8 cellular contexts compared by ENCODE assay signal in the genomic region with DNA sequence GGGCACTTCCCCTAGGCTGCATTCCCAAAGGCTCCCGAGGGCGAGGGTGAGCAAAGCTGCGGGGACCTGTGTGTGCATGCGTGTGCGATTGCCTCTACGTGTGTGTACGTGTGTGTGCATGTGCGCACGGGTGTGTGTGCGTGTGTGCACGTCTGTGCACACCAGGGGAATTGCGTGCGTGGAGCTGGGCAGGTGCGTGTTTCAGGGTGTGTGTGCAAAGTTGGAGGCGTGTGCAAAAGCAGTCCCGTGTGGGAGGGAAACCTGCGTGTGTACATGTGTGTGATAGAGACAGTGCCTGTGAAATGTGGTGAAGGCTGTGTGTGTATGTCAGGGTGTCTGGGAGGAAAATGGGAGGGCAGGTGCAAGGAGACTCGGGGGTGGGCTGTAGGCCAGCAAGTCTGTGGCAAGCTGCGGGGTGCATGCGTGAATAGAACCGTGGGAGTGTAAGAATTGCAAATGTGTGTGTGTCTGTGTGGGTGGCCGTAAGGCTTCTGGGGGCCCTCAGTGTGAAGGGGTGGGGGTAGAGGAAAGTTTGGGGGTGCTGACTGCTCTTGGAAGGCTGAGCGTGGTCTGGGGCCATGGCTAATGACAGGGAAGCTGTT. TPM values are rescaled to one million over a fixed set of nuclear protein-coding genes. Genes with fewer than 3 reads are reported as not detected.
DNase-seq lines count a peak whose midpoint lies in the region; ATAC-seq, FAIRE-seq and TF ChIP-seq lines count a peak whose summit lies in the region.

No MANE protein-coding gene starts in this region.

- H3K4me1 ChIP-seq in muscle layer of duodenum (ENCODE audit: control insufficient read depth in 1 of 2, insufficient read depth in 2 of 2, low read length in 2 of 2) (peaks cover 0 to 21% of the 10 kb centered on the region in 2 donors), OCI-LY7 (ENCODE audit: insufficient read depth, low read length, poor library complexity, severe bottlenecking) (peaks cover 3% of the 10 kb centered on the region)

- H3K36me3 ChIP-seq in bronchial epithelial cell (ENCODE audit: control insufficient read depth, insufficient read depth, low read length) (no peaks in the 10 kb centered on the region), muscle layer of duodenum (ENCODE audit: control insufficient read depth in 1 of 2, insufficient read depth in 2 of 2, low read length in 2 of 2) (no peaks in the 10 kb centered on the region), OCI-LY7 (ENCODE audit: insufficient read depth, low read length) (no peaks in the 10 kb centered on the region)

- H3K9me2 ChIP-seq in OCI-LY7 (ENCODE audit: insufficient read depth, low read length) = no peaks in the 10 kb centered on the region

- DNase-seq in bronchial epithelial cell (ENCODE audit: low read depth) (no peak), GOT3 (lab: John Stamatoyannopoulos, UW) (no peak), OCI-LY7 (ENCODE audit: low spot score) (no peak), SHP77 (lab: John Stamatoyannopoulos, UW) (no peak), NCI-H345 treated with DMSO at 0.1 percent for 48 hours (lab: John Stamatoyannopoulos, UW; ENCODE audit: unreplicated experiment) (no peak)

- ATAC-seq in HG02642 (IDR thresholded peaks at IDR 0.05; ENCODE audit: poor library complexity, unreplicated experiment) = peak; percentile 14

- no peak for FAIRE-seq in bronchial epithelial cell (lab: Jason Lieb, UNC)

- no peaks in the 10 kb centered on the region for H4K20me1 ChIP-seq in OCI-LY7 (ENCODE audit: insufficient read depth, low read length)

- H3K79me2 ChIP-seq in OCI-LY7 (ENCODE audit: insufficient read depth, low read depth, low read length) = no peaks in the 10 kb centered on the region

- POLR2A ChIA-PET in OCI-LY7 (lab: Charles Lee) = no interaction called here

- H3K27ac ChIP-seq in 22Rv1 (peak overlapping the region; percentile 91), muscle layer of duodenum (ENCODE audit: low read length) (no peak overlapping the region), OCI-LY7 (ENCODE audit: low read depth, low read length, poor library complexity, severe bottlenecking) (no peak overlapping the region)

- no peaks in the 10 kb centered on the region for H3K9me3 ChIP-seq in muscle layer of duodenum (ENCODE audit: control insufficient read depth in 1 of 2, low read length in 2 of 2)
- no peaks in the 10 kb centered on the region for H3K9me3 ChIP-seq in OCI-LY7 (ENCODE audit: low read length)

- TF ChIP-seq CTCF in 22Rv1 (IDR thresholded peaks at IDR 0.05) (no peak), bronchial epithelial cell (IDR thresholded peaks at IDR 0.05; ENCODE audit: insufficient read depth, low read length, severe bottlenecking) (no peak), OCI-LY7 (conservative IDR thresholded peaks at IDR 0.05; ENCODE audit: low read length) (no peak)

- no TSS peak for BruUV-seq in OCI-LY7 (replicated peaks; lab: Mats Ljungman, UMichigan)

- H3K27me3 ChIP-seq in bronchial epithelial cell (ENCODE audit: control insufficient read depth, insufficient read depth, low read length) (peaks cover 1% of the 10 kb centered on the region), muscle layer of duodenum (ENCODE audit: low read depth, low read length) (no peaks in the 10 kb centered on the region)

- no peak overlapping the region for H3K4me2 ChIP-seq in OCI-LY7 (ENCODE audit: low read length)

- H2AFZ ChIP-seq in OCI-LY7 (ENCODE audit: low read length) = no peak overlapping the region

- H3K4me3 ChIP-seq in bronchial epithelial cell (ENCODE audit: low read depth, low read length) (peak overlapping the region; percentile 1), muscle layer of duodenum (ENCODE audit: low read depth in 1 of 2, low read length in 2 of 2) (peak overlapping the region; percentile 59 to 81), OCI-LY7 (ENCODE audit: low read depth, low read length, poor library complexity, severe bottlenecking) (no peak overlapping the region)

- CTCF ChIA-PET in OCI-LY7 (lab: Charles Lee; ENCODE audit: unreplicated experiment) = no interaction called here

- intact Hi-C loops in OCI-LY7 (cut with micrococcal nuclease; ENCODE audit: unreplicated experiment) = loop anchor here (5.0 kb wide), 1 partner anchor 451 kb away; no protein-coding TSS in a partner anchor

RNA-seq across cellular contexts. Expression of a gene that starts 0.5 kb away (rescaled TPM):
- total RNA-seq in bronchial epithelial cell (under 0.01 and 0.13 TPM in 2 replicates), OCI-LY7 (2022) (not detected in 2 replicates)
- not detected in 2 replicates for total RNA-seq in OCI-LY7 (2014; rRNA removed; shearing (Covaris generic))

RNA-seq across cellular contexts. Expression of a gene that starts 21.7 kb away (rescaled TPM):
- 184 and 378 TPM in 2 replicates for total RNA-seq in bronchial epithelial cell
- total RNA-seq in OCI-LY7 (2014; rRNA removed; shearing (Covaris generic)) = not detected in 2 replicates
- not detected in 2 replicates for total RNA-seq in OCI-LY7 (2022)

Comparison
In these comparisons a context has a peak if more than half of its experiments do, and no peak if none do; other contexts are left out.
1. RNA of a gene that starts 21.7 kb away (total RNA-seq): 184 to 378 TPM in bronchial epithelial cell; not detected in OCI-LY7; every median in the first group is over 100 times any median in the second.